In the genomic region with DNA sequence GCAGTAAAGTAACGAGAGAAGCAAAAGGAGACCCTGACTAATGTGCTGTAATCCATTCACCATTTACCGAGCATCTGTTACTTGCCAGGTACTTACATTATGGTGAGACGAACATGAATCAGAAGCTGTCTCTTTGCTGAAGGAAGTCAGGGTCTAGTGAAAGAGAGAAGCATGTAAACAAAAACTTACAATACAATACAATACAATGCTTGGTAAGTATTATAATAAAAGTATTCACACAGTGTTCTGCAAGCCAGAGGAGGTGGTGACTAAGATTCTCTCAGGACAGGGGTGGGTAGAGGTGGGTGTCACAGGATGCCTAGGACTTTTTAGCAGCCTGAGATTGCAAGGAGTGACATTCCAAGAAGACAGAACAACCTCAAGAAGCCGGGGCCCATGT, we compare ENCODE assay signal across 28 cellular contexts. TPM values are rescaled to one million over a fixed set of nuclear protein-coding genes. Genes with fewer than 3 reads are reported as not detected.
DNase-seq lines count a peak whose midpoint lies in the region; ATAC-seq and TF ChIP-seq lines count a peak whose summit lies in the region.
"Had no signal": no experiment of that assay in that cellular context is flagged by ENCODE, and none has a peak within 500 bp of the region (broad histone marks: within the 10 kb centered on the region; RNA-seq: fewer than 3 reads in every experiment).

No MANE protein-coding gene starts in this region.

- H3K79me2 ChIP-seq in MM.1S (ENCODE audit: low read length) = no peaks in the 10 kb centered on the region

- no peaks in the 10 kb centered on the region for H4K20me1 ChIP-seq in MM.1S (ENCODE audit: insufficient read depth, low read length)
- H4K20me1 ChIP-seq: BLaER1 had no signal

- no peak overlapping the region for H2BK120ac ChIP-seq in mesenchymal stem cell (ENCODE audit: low read depth, low read length)

- H3K4me2 ChIP-seq in MM.1S (ENCODE audit: low read depth, low read length) (peak overlapping the region; percentile 9; the same call in 1 of the 2 replicates), mesenchymal stem cell (ENCODE audit: low read length, poor library complexity, severe bottlenecking) (no peak overlapping the region)
- H3K4me2 ChIP-seq: BLaER1 had no signal

- H2BK12ac ChIP-seq in mesenchymal stem cell (ENCODE audit: low read length in 2 of 2) = no peak overlapping the region

- no peak overlapping the region for H2BK5ac ChIP-seq in mesenchymal stem cell (ENCODE audit: low read depth, low read length, poor library complexity, severe bottlenecking)

- 86% methylated on average over 4 of the region's 4 CpGs for WGBS in mesenchymal stem cell

- H3K36me3 ChIP-seq in MM.1S (replicated peaks; ENCODE audit: insufficient read depth, low read length) (no peaks in the 10 kb centered on the region), SJCRH30 (no peaks in the 10 kb centered on the region), mesenchymal stem cell (ENCODE audit: control insufficient read depth in 1 of 2, insufficient read depth in 2 of 2, low read depth in 1 of 2, low read length in 2 of 2) (no peaks in the 10 kb centered on the region)
- H3K36me3 ChIP-seq: BLaER1, heart right ventricle, MG63, stomach, vagina had no signal

- H2AFZ ChIP-seq in MM.1S (ENCODE audit: low read length) = peak overlapping the region; percentile 83
- peak overlapping the region; percentile 63 for H2AFZ ChIP-seq in mesenchymal stem cell (ENCODE audit: low read depth, low read length)

- no peaks in the 10 kb centered on the region for H3F3A ChIP-seq in MM.1S (ENCODE audit: insufficient read depth, low read length)

- H3K9me3 ChIP-seq in MM.1S (replicated peaks; ENCODE audit: insufficient read depth, low read length) = no peaks in the 10 kb centered on the region
- H3K9me3 ChIP-seq in SJCRH30 (replicated peaks) = no peaks in the 10 kb centered on the region
- H3K9me3 ChIP-seq in mesenchymal stem cell (ENCODE audit: control insufficient read depth, low read length) = no peaks in the 10 kb centered on the region
- H3K9me3 ChIP-seq: heart right ventricle, MG63, stomach, vagina had no signal

- no peak overlapping the region for H4K91ac ChIP-seq in mesenchymal stem cell (ENCODE audit: low read length)

- H3K9ac ChIP-seq in MM.1S (ENCODE audit: low read length) (no peak overlapping the region), mesenchymal stem cell (ENCODE audit: low read length) (no peak overlapping the region)
- H3K9ac ChIP-seq: BLaER1 had no signal

- no peak overlapping the region for H3K4ac ChIP-seq in mesenchymal stem cell (ENCODE audit: low read depth in 1 of 2, low read length in 2 of 2)

- H2AK5ac ChIP-seq in mesenchymal stem cell (ENCODE audit: low read length, severe bottlenecking) = no peak overlapping the region

- no peak overlapping the region for H2BK15ac ChIP-seq in mesenchymal stem cell (ENCODE audit: low read depth, poor library complexity, severe bottlenecking)

- no peak overlapping the region for H3K23ac ChIP-seq in mesenchymal stem cell (ENCODE audit: low read length in 2 of 2)

- H3K14ac ChIP-seq in mesenchymal stem cell (ENCODE audit: low read length in 2 of 2) = no peak overlapping the region

- no peak for TF ChIP-seq CTCF in MM.1S (IDR thresholded peaks at IDR 0.05; ENCODE audit: low read length)

- H3K4me3 ChIP-seq in MM.1S (ENCODE audit: low read length) = no peak overlapping the region; the same call in 1 of the 2 replicates
- H3K4me3 ChIP-seq in SJCRH30 = peak overlapping the region; percentile 12; the same call in 1 of the 2 replicates
- H3K4me3 ChIP-seq in mesenchymal stem cell (ENCODE audit: insufficient read depth in 1 of 2, low read depth in 1 of 2, low read length in 2 of 2) = no peak overlapping the region
- H3K4me3 ChIP-seq: BLaER1, heart right ventricle, MG63, stomach, vagina had no signal

- no peak overlapping the region for H3K27ac ChIP-seq in MM.1S (ENCODE audit: low read length)
- peak overlapping the region; percentile 28 for H3K27ac ChIP-seq in SJCRH30
- no peak overlapping the region for H3K27ac ChIP-seq in mesenchymal stem cell (ENCODE audit: low read length, poor library complexity, severe bottlenecking)
- H3K27ac ChIP-seq: BLaER1, heart right ventricle, RWPE1, stomach, vagina had no signal

- ATAC-seq in HG02970 (IDR thresholded peaks at IDR 0.05; ENCODE audit: low FRiP score, unreplicated experiment) (no peak), HG03460 (IDR thresholded peaks at IDR 0.05; ENCODE audit: unreplicated experiment) (no peak)
- ATAC-seq: activated naive CD8-positive, alpha-beta T cell treated with anti-CD3 and anti-CD28 coated beads, Interleukin-2, amount 50 U/mL, for 24 hours; activated T-cell treated with anti-CD3 and anti-CD28 coated beads, Interleukin-2, amount 50 U/mL, for 72 hours; esophagus mucosa; heart right ventricle; sciatic nerve had no signal

- peak overlapping the region; percentile 42 for H4K8ac ChIP-seq in mesenchymal stem cell (ENCODE audit: low read length)

- H3K18ac ChIP-seq in mesenchymal stem cell (ENCODE audit: low read depth in 1 of 2, low read length in 2 of 2) = no peak overlapping the region

- H3K4me1 ChIP-seq in MM.1S (ENCODE audit: low read length) (no peaks in the 10 kb centered on the region), SJCRH30 (peaks cover 7% of the 10 kb centered on the region; the same call in 1 of the 2 replicates), mesenchymal stem cell (ENCODE audit: control insufficient read depth, insufficient read depth, low read depth, low read length) (peaks cover 1% of the 10 kb centered on the region)
- H3K4me1 ChIP-seq: BLaER1, heart right ventricle, stomach, vagina had no signal

- H3K27me3 ChIP-seq in MM.1S (replicated peaks; ENCODE audit: insufficient read depth, low read length) (no peaks in the 10 kb centered on the region), SJCRH30 (no peaks in the 10 kb centered on the region), mesenchymal stem cell (ENCODE audit: control insufficient read depth in 1 of 2, insufficient read depth in 1 of 2, low read length in 2 of 2) (no peaks in the 10 kb centered on the region)
- H3K27me3 ChIP-seq: BLaER1, heart right ventricle, MG63, stomach, vagina had no signal

- peak; percentile 24 for DNase-seq in ELR (ENCODE audit: low read depth)
- no peak for DNase-seq in MM.1S
- DNase-seq in SJCRH30 = peak in 1 of 2 experiments; percentile 68
- DNase-seq in mesenchymal stem cell = no peak
- no peak for DNase-seq in DMS79 (lab: John Stamatoyannopoulos, UW)
- DNase-seq: activated CD4-positive, alpha-beta T cell treated with anti-CD3 and anti-CD28 coated beads, Interleukin-2, amount 50 U/mL, for 4 hours; activated naive CD8-positive, alpha-beta T cell treated with anti-CD3 and anti-CD28 coated beads, Interleukin-2, amount 50 U/mL, for 24 hours; activated T-cell treated with anti-CD3 and anti-CD28 coated beads, Interleukin-2, amount 50 U/mL, for 72 hours; DMS53; foreskin fibroblast; GDM1; heart right ventricle; KBM-7; kidney; MG63; NCI-H1105 treated with DMSO at 0.1 percent for 48 hours; NCI-H187 treated with DMSO at 0.1 percent for 48 hours; NCI-H2227 treated with DMSO at 0.1 percent for 48 hours; stimulated activated CD4-positive, alpha-beta T cell treated with anti-CD3 and anti-CD28 coated beads, Interleukin-12 subunit alpha, Interleukin-12 subunit beta, amount 100 ng/mL, for 4 hours; stimulated activated CD4-positive, alpha-beta T cell treated with anti-CD3 and anti-CD28 coated beads, Interleukin-2, amount 100 ng/mL, for 48 hours; stomach had no signal

- no peaks in the 10 kb centered on the region for H3K9me2 ChIP-seq in MM.1S (replicated peaks; ENCODE audit: insufficient read depth, low read length)

- H3K79me1 ChIP-seq in mesenchymal stem cell (replicated peaks; ENCODE audit: low read length, poor library complexity, severe bottlenecking) = no peaks in the 10 kb centered on the region

RNA-seq across cellular contexts. Expression of gene MGA, which starts 50.2 kb away (rescaled TPM):
- 75.6 and 83.6 TPM in 2 replicates for total RNA-seq in SJCRH30 (2014; rRNA removed; shearing (Covaris generic))
- 4.9 TPM for polyA plus RNA-seq in mesenchymal stem cell (2013, experiment 1 of 2)
- polyA plus RNA-seq in mesenchymal stem cell (2013, experiment 2 of 2) = 4.9 TPM

RNA-seq across cellular contexts. Expression of gene TYRO3, which starts 51.0 kb away (rescaled TPM):
- 23.2 and 24.4 TPM in 2 replicates for total RNA-seq in SJCRH30 (2014; rRNA removed; shearing (Covaris generic))
- polyA plus RNA-seq in mesenchymal stem cell (2013, experiment 1 of 2) = 33.5 TPM
- polyA plus RNA-seq in mesenchymal stem cell (2013, experiment 2 of 2) = 33.5 TPM
